29 cellular contexts compared by ENCODE assay signal in genomic region chr9:125946397-125946796, GRCh38.
"Had no signal": no experiment of that assay in that cellular context is flagged by ENCODE, and none has a peak within 500 bp of the region (broad histone marks: within the 10 kb centered on the region; RNA-seq: fewer than 3 reads in every experiment).

No MANE protein-coding gene starts in this region.

- DNase-seq: colonic mucosa; cortex of kidney; dermis blood vessel endothelial cell; dorsolateral prefrontal cortex; effector CD4-positive, alpha-beta T cell; effector CD8-positive, alpha-beta T cell; effector memory CD4-positive, alpha-beta T cell; effector memory CD8-positive, alpha-beta T cell; erythroblast; esophagus squamous epithelium; foreskin fibroblast; foreskin keratinocyte; foreskin melanocyte; gastrocnemius medialis; glutamatergic neuron; head of caudate nucleus; heart left ventricle; heart right ventricle; hippocampal formation had no signal

- H3K9me3 ChIP-seq: colonic mucosa, gastrocnemius medialis had no signal

- H3K4me3 ChIP-seq: colonic mucosa, coronary artery, dorsolateral prefrontal cortex, esophagus muscularis mucosa, esophagus squamous epithelium, gastrocnemius medialis, gastroesophageal sphincter, heart left ventricle, heart right ventricle, hepatocyte had no signal

- H3K27ac ChIP-seq: colonic mucosa, coronary artery, dorsolateral prefrontal cortex, epithelial cell of prostate, esophagus muscularis mucosa, esophagus squamous epithelium, foreskin keratinocyte, gastrocnemius medialis, gastroesophageal sphincter, heart left ventricle, heart right ventricle, hepatocyte had no signal

- FAIRE-seq: endometrium, endothelial cell of umbilical vein, frontal cortex had no signal

- H3K4me3 Mint-ChIP-seq: dendritic cell treated with granulocyte-macrophage colony-stimulating factor and Interleukin-4, amounts not matched to agents 40 ng/mL and 50 ng/mL, for 4 days; effector memory CD8-positive, alpha-beta T cell had no signal

- H3K79me2 ChIP-seq: hepatocyte had no signal

- H3K27me3 Mint-ChIP-seq: dendritic cell treated with granulocyte-macrophage colony-stimulating factor and Interleukin-4, amounts not matched to agents 40 ng/mL and 50 ng/mL, for 4 days; effector memory CD8-positive, alpha-beta T cell had no signal

- H3K4me2 ChIP-seq: hepatocyte had no signal

- H2AFZ ChIP-seq: hepatocyte had no signal

- ATAC-seq: effector memory CD8-positive, alpha-beta T cell; esophagus mucosa; foreskin keratinocyte; gastrocnemius medialis; gastroesophageal sphincter; heart left ventricle; heart right ventricle had no signal

- H3K4me1 ChIP-seq: colonic mucosa, gastrocnemius medialis, gastroesophageal sphincter, heart right ventricle had no signal

- H3K36me3 ChIP-seq: colonic mucosa, esophagus muscularis mucosa, gastrocnemius medialis had no signal

- H3K27ac Mint-ChIP-seq: dendritic cell treated with granulocyte-macrophage colony-stimulating factor and Interleukin-4, amounts not matched to agents 40 ng/mL and 50 ng/mL, for 4 days; effector memory CD8-positive, alpha-beta T cell had no signal

- H3K27me3 ChIP-seq: colonic mucosa, dorsolateral prefrontal cortex, esophagus muscularis mucosa, esophagus squamous epithelium, foreskin keratinocyte, gastrocnemius medialis, gastroesophageal sphincter, heart left ventricle, heart right ventricle, hepatocyte had no signal
